Comparison of ENCODE assay signal across 21 cellular contexts in genomic region chr12:106110626-106111300, GRCh38. TPM values are rescaled to one million over a fixed set of nuclear protein-coding genes. Genes with fewer than 3 reads are reported as not detected.
A peak's percentile ranks its signal among the peaks of the same experiment; 100 is the strongest.
DNase-seq lines count a peak whose midpoint lies in the region; ATAC-seq, FAIRE-seq and TF ChIP-seq lines count a peak whose summit lies in the region.
"Had no signal": no experiment of that assay in that cellular context is flagged by ENCODE, and none has a peak within 500 bp of the region (broad histone marks: within the 10 kb centered on the region; RNA-seq: fewer than 3 reads in every experiment).

No MANE protein-coding gene starts in this region.

- no peak for TF ChIP-seq POLR2A in GM12892 (IDR thresholded peaks at IDR 0.05; ENCODE audit: low read depth, low read length)

- no peak overlapping the region for H2BK20ac ChIP-seq in H9 (ENCODE audit: low read depth, low read length, poor library complexity, severe bottlenecking)

- no peak overlapping the region for H2BK12ac ChIP-seq in H9 (ENCODE audit: insufficient read length, low read depth, low read length)
- H2BK12ac ChIP-seq in trophoblast cell (ENCODE audit: low read length): no peak overlapping the region

- H3K18ac ChIP-seq in H9 (ENCODE audit: insufficient read length, low read depth, low read length) (no peak overlapping the region), trophoblast cell (ENCODE audit: low read length) (no peak overlapping the region)

- H3K23ac ChIP-seq in H9 (ENCODE audit: insufficient read length, low read depth, low read length) (no peak overlapping the region), trophoblast cell (ENCODE audit: low read length) (no peak overlapping the region)

- H3K36me3 ChIP-seq in trophoblast cell (ENCODE audit: control insufficient read depth in 1 of 2, insufficient read depth in 2 of 2, low read length in 2 of 2): peaks cover 15 to 24% of the 10 kb centered on the region in 2 experiments
- H3K36me3 ChIP-seq: MG63, WERI-Rb-1 had no signal

- FAIRE-seq in GM12892 (lab: Jason Lieb, UNC): no peak
- FAIRE-seq: urothelium cell line had no signal

- no peak overlapping the region for H4K12ac ChIP-seq in trophoblast cell (ENCODE audit: low read depth, low read length)

- WGBS in H9 (ENCODE audit: extremely low coverage, insufficient read length, low lambda C conversion rate): no CpG with 5 or more reads among the region's 4 CpGs
- WGBS in trophoblast cell (ENCODE audit: extremely low coverage, insufficient coverage, insufficient read length): no CpG with 5 or more reads among the region's 4 CpGs

- no peak overlapping the region for H4K5ac ChIP-seq in H9 (ENCODE audit: insufficient read length, low read depth, low read length)

- no peaks in the 10 kb centered on the region for H3K27me3 Mint-ChIP-seq in H9 (ENCODE audit: low read depth)
- H3K27me3 Mint-ChIP-seq in WTC11 (ENCODE audit: low read depth): no peaks in the 10 kb centered on the region; the same call in 1 of the 2 replicates

- H3K23me2 ChIP-seq in H9 (ENCODE audit: insufficient read length, low read depth, low read length, poor library complexity, severe bottlenecking): no peaks in the 10 kb centered on the region

- H3K9me3 ChIP-seq in H9 (ENCODE audit: control insufficient read depth, low read depth, low read length): no peaks in the 10 kb centered on the region
- H3K9me3 ChIP-seq in trophoblast cell (ENCODE audit: insufficient read depth, low read depth, low read length): no peaks in the 10 kb centered on the region
- H3K9me3 ChIP-seq: MG63 had no signal

- no peaks in the 10 kb centered on the region for H4K20me1 ChIP-seq in H9 (ENCODE audit: control insufficient read depth, insufficient read depth, insufficient read length)

- H3K27ac ChIP-seq in H9 (ENCODE audit: insufficient read length, low read depth, low read length): no peak overlapping the region
- no peak overlapping the region for H3K27ac ChIP-seq in trophoblast cell (ENCODE audit: low read depth, low read length)
- H3K27ac ChIP-seq: WERI-Rb-1 had no signal

- H4K91ac ChIP-seq in H9 (ENCODE audit: insufficient read length, low read depth, low read length): no peak overlapping the region
- no peak overlapping the region for H4K91ac ChIP-seq in trophoblast cell (ENCODE audit: low read depth, low read length)

- H3K4me1 Mint-ChIP-seq in H9: peaks cover 80 to 83% of the 10 kb centered on the region in 2 experiments
- peaks cover 89% of the 10 kb centered on the region for H3K4me1 Mint-ChIP-seq in WTC11
- H3K4me1 Mint-ChIP-seq: activated naive CD4-positive, alpha-beta T cell treated with anti-CD3 and anti-CD28 coated beads, Interleukin-2, amount 10 ng/mL, durations not matched to agents 7 days and 5 days had no signal

- H3K36me3 Mint-ChIP-seq in H9 (ENCODE audit: insufficient read depth in 1 of 3, low read depth in 3 of 3) (no peaks in the 10 kb centered on the region; a peak in 1 of 7 replicates), WTC11 (no peaks in the 10 kb centered on the region; the same call in 1 of the 2 replicates)
- H3K36me3 Mint-ChIP-seq: activated CD4-positive, alpha-beta memory T cell treated with anti-CD3 and anti-CD28 coated beads for 36 hours; activated naive CD4-positive, alpha-beta T cell treated with anti-CD3 and anti-CD28 coated beads, Interleukin-2, amount 10 ng/mL, durations not matched to agents 7 days and 5 days had no signal

- no peak for TF ChIP-seq CTCF in H9 (conservative IDR thresholded peaks at IDR 0.05)
- no peak for TF ChIP-seq CTCF in WTC11 (IDR thresholded peaks at IDR 0.05)

- no peak overlapping the region for H2AK5ac ChIP-seq in H9 (ENCODE audit: insufficient read length, low read length)
- H2AK5ac ChIP-seq in trophoblast cell (ENCODE audit: low read length): no peak overlapping the region

- H3K14ac ChIP-seq in H9 (ENCODE audit: insufficient read depth, low read length) (no peak overlapping the region), trophoblast cell (ENCODE audit: low read length) (no peak overlapping the region)

- ATAC-seq in WTC11: no peak
- ATAC-seq in HG03039 (IDR thresholded peaks at IDR 0.05; ENCODE audit: unreplicated experiment): no peak

- CTCF ChIA-PET in WTC11 (lab: Charles Lee): interaction anchor here (1.1 to 2.7 kb wide), 2 partner anchors 25 to 38 kb away, joined by 3 to 8 read pairs; no protein-coding TSS in a partner anchor

- H3K4ac ChIP-seq in H9 (ENCODE audit: low read depth, low read length) (no peak overlapping the region), trophoblast cell (ENCODE audit: low read depth, low read length) (peak overlapping the region; percentile 75)

- H3K27me3 ChIP-seq in H9 (ENCODE audit: insufficient read depth, low read length): no peaks in the 10 kb centered on the region
- no peaks in the 10 kb centered on the region for H3K27me3 ChIP-seq in trophoblast cell (ENCODE audit: insufficient read depth, low read length)
- H3K27me3 ChIP-seq: MG63 had no signal

- H3T11ph ChIP-seq in H9 (ENCODE audit: low read length): no peak overlapping the region

- H2BK5ac ChIP-seq in H9 (ENCODE audit: insufficient read length, low read length) (no peak overlapping the region), trophoblast cell (ENCODE audit: low read depth, low read length, poor library complexity) (no peak overlapping the region)

- H3K79me1 ChIP-seq in H9 (ENCODE audit: insufficient read depth, low read depth, low read length, poor library complexity, severe bottlenecking) (peaks cover 4% of the 10 kb centered on the region), trophoblast cell (ENCODE audit: low read length) (peaks cover 4% of the 10 kb centered on the region)

- peak overlapping the region; percentile 21 to 92 (median 49); a peak in 5 of 7 replicates for H3K27ac Mint-ChIP-seq in H9
- peak overlapping the region; percentile 84; the same call in 1 of the 2 replicates for H3K27ac Mint-ChIP-seq in WTC11
- H3K27ac Mint-ChIP-seq: activated CD4-positive, alpha-beta memory T cell treated with anti-CD3 and anti-CD28 coated beads for 36 hours; activated naive CD4-positive, alpha-beta T cell treated with anti-CD3 and anti-CD28 coated beads, Interleukin-2, amount 10 ng/mL, durations not matched to agents 7 days and 5 days had no signal

- H4K8ac ChIP-seq in H9 (replicated peaks; ENCODE audit: insufficient read length, low read depth, low read length) (no peak overlapping the region), trophoblast cell (ENCODE audit: low read depth, low read length) (no peak overlapping the region)

- POLR2A ChIA-PET in WTC11 (lab: Charles Lee): no interaction called here

- no peak for DNase-seq in H9
- DNase-seq in WTC11 (ENCODE audit: low spot score): no peak
- peak; percentile 68 for DNase-seq in left kidney (ENCODE audit: low read depth, low spot score)
- no peak for DNase-seq in trophoblast cell
- no peak for DNase-seq in central memory CD4-positive, alpha-beta T cell
- DNase-seq in GM12892 (ENCODE audit: insufficient read length): no peak
- DNase-seq in KG1 (lab: John Stamatoyannopoulos, UW): no peak
- DNase-seq: activated CD4-positive, alpha-beta memory T cell treated with anti-CD3 and anti-CD28 coated beads for 36 hours; activated naive CD4-positive, alpha-beta T cell treated with anti-CD3 and anti-CD28 coated beads, Interleukin-2, amount 10 ng/mL, durations not matched to agents 7 days and 5 days; activated T-cell treated with anti-CD3 and anti-CD28 coated beads, Interleukin-2, amount 50 U/mL, for 1 hour; cortex of kidney; foreskin melanocyte; IMR-90; mammary epithelial cell; MG63; NCI-H1694; NCI-H345; stimulated activated naive CD4-positive, alpha-beta T cell; WERI-Rb-1 had no signal

- no peaks in the 10 kb centered on the region for H3K9me3 Mint-ChIP-seq in H9
- no peaks in the 10 kb centered on the region for H3K9me3 Mint-ChIP-seq in WTC11
- H3K9me3 Mint-ChIP-seq: activated CD4-positive, alpha-beta memory T cell treated with anti-CD3 and anti-CD28 coated beads for 36 hours; activated naive CD4-positive, alpha-beta T cell treated with anti-CD3 and anti-CD28 coated beads, Interleukin-2, amount 10 ng/mL, durations not matched to agents 7 days and 5 days had no signal

- H3K79me2 ChIP-seq in H9 (ENCODE audit: insufficient read depth, low read length) (peaks cover 14% of the 10 kb centered on the region; the same call in 1 of the 2 replicates), trophoblast cell (ENCODE audit: control insufficient read depth, insufficient read depth, low read length, poor library complexity) (peaks cover 27% of the 10 kb centered on the region)

- H2BK120ac ChIP-seq in H9 (ENCODE audit: low read depth, low read length, poor library complexity, severe bottlenecking): no peak overlapping the region
- H2BK120ac ChIP-seq in trophoblast cell (ENCODE audit: insufficient read depth, low read length, poor library complexity): no peak overlapping the region

- H3K9ac ChIP-seq in H9 (ENCODE audit: extremely low read depth, insufficient read length, low read length) (no peak overlapping the region), trophoblast cell (ENCODE audit: low read length) (no peak overlapping the region)

- H3K4me2 ChIP-seq in H9 (ENCODE audit: insufficient read depth, insufficient read length, low read length) (no peak overlapping the region), trophoblast cell (ENCODE audit: low read length) (no peak overlapping the region)

- H3K4me1 ChIP-seq in H9 (ENCODE audit: insufficient read depth, low read length) (peaks cover 30% of the 10 kb centered on the region), trophoblast cell (ENCODE audit: control insufficient read depth in 1 of 2, insufficient read depth in 2 of 2, low read length in 2 of 2) (peaks cover 20 to 38% of the 10 kb centered on the region in 2 experiments)

- no peak overlapping the region for H3K56ac ChIP-seq in H9 (ENCODE audit: insufficient read length, low read depth, low read length)

- no peak overlapping the region for H3K4me3 ChIP-seq in trophoblast cell (ENCODE audit: low read depth, low read length)
- H3K4me3 ChIP-seq: MG63 had no signal

- H2BK15ac ChIP-seq in H9 (ENCODE audit: low read depth, low read length): no peak overlapping the region

- H2AFZ ChIP-seq in H9 (ENCODE audit: low read length) (no peak overlapping the region), trophoblast cell (ENCODE audit: insufficient read depth, low read length, poor library complexity) (no peak overlapping the region)

- no peak overlapping the region for H3K4me3 Mint-ChIP-seq in H9
- H3K4me3 Mint-ChIP-seq in WTC11: no peak overlapping the region
- H3K4me3 Mint-ChIP-seq: activated CD4-positive, alpha-beta memory T cell treated with anti-CD3 and anti-CD28 coated beads for 36 hours; activated naive CD4-positive, alpha-beta T cell treated with anti-CD3 and anti-CD28 coated beads, Interleukin-2, amount 10 ng/mL, durations not matched to agents 7 days and 5 days had no signal

TF ChIP-seq in WTC11, 78 proteins besides CTCF, POLR2A, EP300 and RAD21 (continues in another document):
- TF ChIP-seq CREB1 (CRISPR knock-in tag; IDR thresholded peaks at IDR 0.05) (no peak), TCF7 (CRISPR knock-in tag; IDR thresholded peaks at IDR 0.05; ENCODE audit: low read depth) (no peak)

RNA-seq across cellular contexts. Expression of gene NUAK1, which starts 28.0 kb away (rescaled TPM):
- total RNA-seq in H9 (2021) (9.5 and 10.1 TPM in 2 replicates), WTC11 (2021) (10.3 to 15.9 TPM (median 12.3 TPM) in 3 replicates)
- polyA plus RNA-seq in trophoblast cell (2013): 34.0 and 34.8 TPM in 2 replicates
- not detected for polyA plus RNA-seq in GM12892 (2012; ENCODE audit: missing spikeins)
